ENCODE assay signal across 9 cellular contexts in genomic region chr5:124888050-124888506, GRCh38.
DNase-seq lines count a peak whose midpoint lies in the region; ATAC-seq and TF ChIP-seq lines count a peak whose summit lies in the region.
"Had no signal": no experiment of that assay in that cellular context is flagged by ENCODE, and none has a peak within 500 bp of the region (broad histone marks: within the 10 kb centered on the region; RNA-seq: fewer than 3 reads in every experiment).

No MANE protein-coding gene starts in this region.

- no peak overlapping the region for H2AK5ac ChIP-seq in mesendoderm (ENCODE audit: low read length)

- H3K4me2 ChIP-seq in mesendoderm (ENCODE audit: low read length) = no peak overlapping the region

- no peaks in the 10 kb centered on the region for H3K79me1 ChIP-seq in mesendoderm (ENCODE audit: low read length)

- no peak overlapping the region for H3K23ac ChIP-seq in mesendoderm (ENCODE audit: low read length)

- peaks cover 3% of the 10 kb centered on the region for H3K27me3 Mint-ChIP-seq in WTC11 (ENCODE audit: low read depth)
- no peaks in the 10 kb centered on the region for H3K27me3 Mint-ChIP-seq in stimulated activated naive B cell treated with anti-CD40 and anti-IgM and Interleukin-4, amounts not matched to agents 10 μg/mL and 1 μg/mL and 100 μg/mL, for 72 hours

- ATAC-seq in WTC11 (peak; percentile 88), GM18873 (IDR thresholded peaks at IDR 0.05; ENCODE audit: low FRiP score, unreplicated experiment) (no peak), GM18505 (IDR thresholded peaks at IDR 0.05; ENCODE audit: unreplicated experiment) (no peak)
- ATAC-seq in stimulated activated naive B cell treated with anti-CD40 and anti-IgM and Interleukin-4, amounts not matched to agents 10 μg/mL and 1 μg/mL and 100 μg/mL, for 72 hours (replicated peaks) = no peak
- ATAC-seq: PC-3 had no signal

- TF ChIP-seq CTCF in WTC11 (IDR thresholded peaks at IDR 0.05) = no peak

- TF ChIP-seq POLR2A in GM18505 (IDR thresholded peaks at IDR 0.05; ENCODE audit: borderline replicate concordance, extremely low read depth, insufficient read depth, insufficient read length) = no peak

- peaks cover 3% of the 10 kb centered on the region for H3K4me1 ChIP-seq in mesendoderm (ENCODE audit: control insufficient read depth, low read depth, low read length)

- no CpG with 5 or more reads among the region's 6 CpGs for WGBS in mesendoderm (ENCODE audit: extremely low coverage, insufficient coverage, low lambda C conversion rate)

- CTCF ChIA-PET in WTC11 (lab: Charles Lee) = interaction anchor here (1.4 kb wide), 1 partner anchor 22 kb away, joined by 3 read pairs; no protein-coding TSS in a partner anchor

- peaks cover 36% of the 10 kb centered on the region for H3K4me1 Mint-ChIP-seq in WTC11
- H3K4me1 Mint-ChIP-seq in stimulated activated naive B cell treated with anti-CD40 and anti-IgM and Interleukin-4, amounts not matched to agents 10 μg/mL and 1 μg/mL and 100 μg/mL, for 72 hours = peaks cover 2 to 4% of the 10 kb centered on the region in 2 donors

- no peak overlapping the region for H2BK5ac ChIP-seq in mesendoderm (ENCODE audit: low read length)

- no peak overlapping the region for H2BK120ac ChIP-seq in mesendoderm (ENCODE audit: low read depth, low read length)

- no peaks in the 10 kb centered on the region for H3K36me3 ChIP-seq in mesendoderm (ENCODE audit: control insufficient read depth, insufficient read depth, low read length)

- H3K56ac ChIP-seq in mesendoderm (ENCODE audit: low read length) = no peak overlapping the region

- peaks cover 13% of the 10 kb centered on the region for H3K36me3 Mint-ChIP-seq in WTC11
- H3K36me3 Mint-ChIP-seq in stimulated activated naive B cell treated with anti-CD40 and anti-IgM and Interleukin-4, amounts not matched to agents 10 μg/mL and 1 μg/mL and 100 μg/mL, for 72 hours = no peaks in the 10 kb centered on the region

- H3K27ac ChIP-seq in mesendoderm (ENCODE audit: low read depth, low read length) = no peak overlapping the region

- no peak overlapping the region for H4K5ac ChIP-seq in mesendoderm (ENCODE audit: low read length)

- H3K18ac ChIP-seq in mesendoderm (ENCODE audit: low read length) = no peak overlapping the region

- no peak overlapping the region for H3K4ac ChIP-seq in mesendoderm (ENCODE audit: low read depth, low read length)

- DNase-seq in D341Med (ENCODE audit: low spot score) (peak; percentile 29), NCI-H1092 treated with DMSO at 0.1 percent for 48 hours (lab: John Stamatoyannopoulos, UW) (peak; percentile 44), WTC11 (ENCODE audit: low spot score) (peak; percentile 23), mesendoderm (peak; percentile 57), RPMI8226 (no peak)
- DNase-seq in stimulated activated naive B cell treated with anti-CD40 and anti-IgM and Interleukin-4, amounts not matched to agents 10 μg/mL and 1 μg/mL and 100 μg/mL, for 72 hours = no peak
- DNase-seq: PC-3 had no signal

- no peaks in the 10 kb centered on the region for H3K79me2 ChIP-seq in mesendoderm (ENCODE audit: control insufficient read depth, insufficient read depth, low read length)

- POLR2A ChIA-PET in WTC11 (lab: Charles Lee) = no interaction called here

- H3K4me3 Mint-ChIP-seq in WTC11 = no peak overlapping the region
- H3K4me3 Mint-ChIP-seq in stimulated activated naive B cell treated with anti-CD40 and anti-IgM and Interleukin-4, amounts not matched to agents 10 μg/mL and 1 μg/mL and 100 μg/mL, for 72 hours = no peak overlapping the region

- no peaks in the 10 kb centered on the region for H3K27me3 ChIP-seq in mesendoderm (ENCODE audit: insufficient read depth, low read length, poor library complexity)

- H4K8ac ChIP-seq in mesendoderm (ENCODE audit: low read depth, low read length) = no peak overlapping the region

- no peak overlapping the region for H3K4me3 ChIP-seq in mesendoderm (ENCODE audit: low read length)

- peaks cover 12% of the 10 kb centered on the region for H3K9me3 Mint-ChIP-seq in WTC11
- H3K9me3 Mint-ChIP-seq in stimulated activated naive B cell treated with anti-CD40 and anti-IgM and Interleukin-4, amounts not matched to agents 10 μg/mL and 1 μg/mL and 100 μg/mL, for 72 hours = peaks cover 0 to 4% of the 10 kb centered on the region in 2 donors

- no peak overlapping the region for H3K9ac ChIP-seq in mesendoderm (ENCODE audit: low read length)

- H3K27ac Mint-ChIP-seq in WTC11 = no peak overlapping the region
- no peak overlapping the region for H3K27ac Mint-ChIP-seq in stimulated activated naive B cell treated with anti-CD40 and anti-IgM and Interleukin-4, amounts not matched to agents 10 μg/mL and 1 μg/mL and 100 μg/mL, for 72 hours

- H2BK15ac ChIP-seq in mesendoderm (replicated peaks; ENCODE audit: low read depth) = peak overlapping the region; percentile 36

TF ChIP-seq in WTC11, 78 proteins besides CTCF, POLR2A, EP300 and RAD21:
- no peak for TF ChIP-seq ARID4B (CRISPR knock-in tag; IDR thresholded peaks at IDR 0.05; ENCODE audit: borderline replicate concordance)
- TF ChIP-seq HMGA2 (CRISPR knock-in tag; IDR thresholded peaks at IDR 0.05) = no peak

Comparison
In these comparisons a context has a peak if more than half of its experiments do, and no peak if none do; other contexts are left out.
1. DNase-seq: peak in D341Med (single experiment), NCI-H1092 treated with DMSO at 0.1 percent for 48 hours (single experiment), WTC11 (single experiment) and mesendoderm (single experiment); none in stimulated activated naive B cell treated with anti-CD40 and anti-IgM and Interleukin-4, amounts not matched to agents 10 μg/mL and 1 μg/mL and 100 μg/mL, for 72 hours (single experiment) and RPMI8226 (single experiment).